Comparison of ENCODE assay signal across 18 cellular contexts in the genomic region with DNA sequence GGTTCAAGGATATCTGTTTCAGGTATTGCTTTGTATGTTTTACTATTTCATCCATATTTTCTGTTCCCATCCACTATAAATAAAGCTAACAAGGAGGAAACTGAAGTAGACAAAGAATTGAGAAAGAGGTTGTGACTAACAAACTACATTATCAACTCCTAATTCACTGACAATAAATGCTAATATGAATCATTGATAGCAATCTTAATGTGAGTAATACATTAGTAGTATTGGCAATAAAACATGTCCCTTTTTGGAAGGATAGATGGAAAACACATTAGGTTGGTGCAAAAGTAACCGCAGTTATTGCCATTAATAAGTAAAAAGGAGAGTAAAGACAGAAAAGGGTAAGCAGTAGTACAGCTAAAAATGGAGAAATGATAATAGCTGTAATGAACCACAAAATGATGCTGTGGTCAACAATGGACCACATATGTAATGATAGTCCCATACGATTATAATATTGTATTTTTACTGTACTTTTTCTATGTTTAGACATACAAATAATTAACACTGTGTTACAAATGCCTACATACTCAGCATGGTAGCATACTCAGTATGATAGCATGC.
"Had no signal": no experiment of that assay in that cellular context is flagged by ENCODE, and none has a peak within 500 bp of the region (broad histone marks: within the 10 kb centered on the region; RNA-seq: fewer than 3 reads in every experiment).

No MANE protein-coding gene starts in this region.

- H3K9me3 ChIP-seq: ascending aorta, gastroesophageal sphincter, heart right ventricle, prostate gland, right atrium auricular region, suprapubic skin, transverse colon, uterus had no signal

- H3K27ac ChIP-seq: ascending aorta, gastroesophageal sphincter, heart right ventricle, prostate gland, right atrium auricular region, suprapubic skin, transverse colon, uterus had no signal

- H3K36me3 ChIP-seq: ascending aorta, gastroesophageal sphincter, prostate gland, right atrium auricular region, transverse colon, uterus had no signal

- H3K4me1 ChIP-seq: gastroesophageal sphincter, prostate gland, right atrium auricular region, uterus had no signal

- H3K27ac Mint-ChIP-seq: activated CD4-positive, alpha-beta T cell treated with anti-CD3 and anti-CD28 coated beads, Interleukin-2, amount 10 ng/mL, durations not matched to agents 7 days and 5 days; activated naive CD4-positive, alpha-beta T cell treated with anti-CD3 and anti-CD28 coated beads, Interleukin-2, amount 50 U/mL, for 24 hours; stimulated activated naive CD8-positive, alpha-beta T cell treated with anti-CD3 and anti-CD28 coated beads, Interleukin-15, Interleukin-2, amounts not matched to agents 100 ng/mL and 50 ng/mL, for 24 hours had no signal

- H3K27me3 Mint-ChIP-seq: activated CD4-positive, alpha-beta T cell treated with anti-CD3 and anti-CD28 coated beads, Interleukin-2, amount 10 ng/mL, durations not matched to agents 7 days and 5 days; activated naive CD4-positive, alpha-beta T cell treated with anti-CD3 and anti-CD28 coated beads, Interleukin-2, amount 50 U/mL, for 24 hours; naive thymus-derived CD8-positive, alpha-beta T cell; stimulated activated naive CD8-positive, alpha-beta T cell treated with anti-CD3 and anti-CD28 coated beads, Interleukin-15, Interleukin-2, amounts not matched to agents 100 ng/mL and 50 ng/mL, for 24 hours had no signal

- H3K4me3 ChIP-seq: ascending aorta, gastroesophageal sphincter, heart right ventricle, prostate gland, right atrium auricular region, suprapubic skin, transverse colon, uterus had no signal

- DNase-seq: activated CD4-positive, alpha-beta T cell treated with anti-CD3 and anti-CD28 coated beads, Interleukin-2, amount 10 ng/mL, durations not matched to agents 7 days and 5 days; activated CD8-positive, alpha-beta memory T cell treated with anti-CD3 and anti-CD28 coated beads for 24 hours; activated CD8-positive, alpha-beta memory T cell treated with anti-CD3 and anti-CD28 coated beads, Interleukin-2, amount 50 U/mL, for 48 hours; activated gamma-delta T cell; effector CD4-positive, alpha-beta T cell; heart right ventricle; mesendoderm; naive thymus-derived CD8-positive, alpha-beta T cell; T1000; transverse colon; uterus had no signal

- ATAC-seq: gastroesophageal sphincter; heart right ventricle; naive thymus-derived CD8-positive, alpha-beta T cell had no signal

- H3K4me3 Mint-ChIP-seq: activated CD4-positive, alpha-beta T cell treated with anti-CD3 and anti-CD28 coated beads, Interleukin-2, amount 10 ng/mL, durations not matched to agents 7 days and 5 days; activated naive CD4-positive, alpha-beta T cell treated with anti-CD3 and anti-CD28 coated beads, Interleukin-2, amount 50 U/mL, for 24 hours; naive thymus-derived CD8-positive, alpha-beta T cell; stimulated activated naive CD8-positive, alpha-beta T cell treated with anti-CD3 and anti-CD28 coated beads, Interleukin-15, Interleukin-2, amounts not matched to agents 100 ng/mL and 50 ng/mL, for 24 hours had no signal

- H3K27me3 ChIP-seq: ascending aorta, gastroesophageal sphincter, heart right ventricle, right atrium auricular region, suprapubic skin, transverse colon, uterus had no signal

- H3K4me1 Mint-ChIP-seq: activated CD4-positive, alpha-beta T cell treated with anti-CD3 and anti-CD28 coated beads, Interleukin-2, amount 10 ng/mL, durations not matched to agents 7 days and 5 days; activated naive CD4-positive, alpha-beta T cell treated with anti-CD3 and anti-CD28 coated beads, Interleukin-2, amount 50 U/mL, for 24 hours had no signal

- H3K9me3 Mint-ChIP-seq: activated CD4-positive, alpha-beta T cell treated with anti-CD3 and anti-CD28 coated beads, Interleukin-2, amount 10 ng/mL, durations not matched to agents 7 days and 5 days; activated naive CD4-positive, alpha-beta T cell treated with anti-CD3 and anti-CD28 coated beads, Interleukin-2, amount 50 U/mL, for 24 hours; naive thymus-derived CD8-positive, alpha-beta T cell; stimulated activated naive CD8-positive, alpha-beta T cell treated with anti-CD3 and anti-CD28 coated beads, Interleukin-15, Interleukin-2, amounts not matched to agents 100 ng/mL and 50 ng/mL, for 24 hours had no signal
